In the genomic region with DNA sequence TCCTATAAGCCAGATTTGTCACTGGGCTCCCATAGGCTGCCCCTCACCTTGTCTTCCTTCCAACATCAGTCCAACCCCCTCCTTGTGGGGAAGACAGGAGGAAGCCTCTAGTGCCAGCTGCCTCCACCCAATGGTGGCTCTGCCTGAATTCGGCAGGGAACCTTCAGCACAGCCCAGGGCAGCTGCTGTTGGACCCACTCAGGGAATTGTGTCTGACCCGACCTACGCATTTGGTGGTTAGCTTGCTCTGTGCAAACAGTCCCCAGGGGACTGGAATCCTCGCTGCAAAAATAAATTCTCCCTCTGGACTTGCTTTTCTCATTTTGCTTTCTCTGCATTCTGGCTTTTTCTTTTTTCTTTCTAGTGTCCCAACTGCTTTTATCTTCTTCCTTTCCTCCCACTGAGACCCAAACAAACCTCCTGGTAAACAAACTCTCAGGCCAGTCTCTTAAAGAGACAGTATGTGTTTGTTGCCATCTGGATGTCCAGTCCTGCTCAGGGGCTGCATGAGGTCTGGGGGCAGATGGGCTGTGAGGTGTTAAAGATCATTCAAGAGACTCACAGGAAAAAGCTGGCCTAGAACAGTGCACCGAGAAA, we compare ENCODE assay signal across 8 cellular contexts.
DNase-seq lines count a peak whose midpoint lies in the region; ATAC-seq and TF ChIP-seq lines count a peak whose summit lies in the region.

No MANE protein-coding gene starts in this region.

- TF ChIP-seq POLR2A in esophagus squamous epithelium (IDR thresholded peaks at IDR 0.05): no peak

- H3K9ac ChIP-seq in neural progenitor cell: no peak overlapping the region

- peaks cover 85% of the 10 kb centered on the region for H3K4me1 Mint-ChIP-seq in neural progenitor cell

- intact Hi-C loops in esophagus squamous epithelium (cut with DNase I): loop anchor here (5.0 kb wide), 1 partner anchor 73 kb away; no protein-coding TSS in a partner anchor

- H3K79me2 ChIP-seq in neural progenitor cell (ENCODE audit: low read depth): no peaks in the 10 kb centered on the region

- peak overlapping the region; percentile 23 for H2AFZ ChIP-seq in neural progenitor cell (replicated peaks)

- no peaks in the 10 kb centered on the region for H4K20me1 ChIP-seq in neural progenitor cell (ENCODE audit: low read depth)

- H3K36me3 ChIP-seq in esophagus squamous epithelium (no peaks in the 10 kb centered on the region), neural progenitor cell (no peaks in the 10 kb centered on the region)

- peak overlapping the region; percentile 21 for H3K4me2 ChIP-seq in neural progenitor cell

- peaks cover 78% of the 10 kb centered on the region for H3F3A ChIP-seq in neural progenitor cell (ENCODE audit: low read depth)

- H3K27me3 Mint-ChIP-seq in neural progenitor cell (ENCODE audit: insufficient read depth, low read depth): peaks cover 5% of the 10 kb centered on the region

- TF ChIP-seq CTCF in esophagus squamous epithelium (IDR thresholded peaks at IDR 0.05) (no peak), neural progenitor cell (IDR thresholded peaks at IDR 0.05) (no peak)

- peaks cover 73 to 100% (median 94%) of the 10 kb centered on the region in 3 donors for H3K4me1 ChIP-seq in esophagus squamous epithelium
- H3K4me1 ChIP-seq in neural progenitor cell: peaks cover 78% of the 10 kb centered on the region

- H3K27me3 ChIP-seq in esophagus squamous epithelium (no peaks in the 10 kb centered on the region), neural progenitor cell (no peaks in the 10 kb centered on the region)

- no peak overlapping the region for H3K4me3 Mint-ChIP-seq in neural progenitor cell

- H3K36me3 Mint-ChIP-seq in neural progenitor cell: no peaks in the 10 kb centered on the region

- no peak for ATAC-seq in HG03571 (IDR thresholded peaks at IDR 0.05; ENCODE audit: unreplicated experiment)

- H3K4me3 ChIP-seq in esophagus squamous epithelium (no peak overlapping the region), neural progenitor cell (no peak overlapping the region)

- peak overlapping the region; percentile 21 for H3K27ac Mint-ChIP-seq in neural progenitor cell

- WGBS in esophagus squamous epithelium, 2 donors: 8 to 15% methylated on average over 4 to 5 of the region's 5 CpGs

- no peaks in the 10 kb centered on the region for H3K9me3 Mint-ChIP-seq in neural progenitor cell

- DNase-seq in AG08395 (ENCODE audit: low spot score) (peak; percentile 55), NCI-H69 (lab: John Stamatoyannopoulos, UW) (peak; percentile 83), esophagus squamous epithelium (lab: John Stamatoyannopoulos, UW) (no peak), neural progenitor cell (ENCODE audit: low spot score) (no peak), activated gamma-delta T cell (lab: John Stamatoyannopoulos, UW) (no peak), NCI-H1105 treated with DMSO at 0.1 percent for 48 hours (lab: John Stamatoyannopoulos, UW) (no peak), DMS153 (lab: John Stamatoyannopoulos, UW) (no peak)

- no peaks in the 10 kb centered on the region for H3K9me3 ChIP-seq in esophagus squamous epithelium
- no peaks in the 10 kb centered on the region for H3K9me3 ChIP-seq in neural progenitor cell (ENCODE audit: low read depth)

- H3K27ac ChIP-seq in esophagus squamous epithelium (peak overlapping the region; percentile 77 to 93 (median 86)), neural progenitor cell (peak overlapping the region; percentile 74)

Comparison
In these comparisons a context has a peak if more than half of its experiments do, and no peak if none do; other contexts are left out.
1. DNase-seq: peak in AG08395 (single experiment) and NCI-H69 (single experiment); none in esophagus squamous epithelium (single experiment), neural progenitor cell (single experiment), activated gamma-delta T cell (single experiment), NCI-H1105 treated with DMSO at 0.1 percent for 48 hours (single experiment) and DMS153 (single experiment).